ENCODE assay signal across 8 cellular contexts in the genomic region with DNA sequence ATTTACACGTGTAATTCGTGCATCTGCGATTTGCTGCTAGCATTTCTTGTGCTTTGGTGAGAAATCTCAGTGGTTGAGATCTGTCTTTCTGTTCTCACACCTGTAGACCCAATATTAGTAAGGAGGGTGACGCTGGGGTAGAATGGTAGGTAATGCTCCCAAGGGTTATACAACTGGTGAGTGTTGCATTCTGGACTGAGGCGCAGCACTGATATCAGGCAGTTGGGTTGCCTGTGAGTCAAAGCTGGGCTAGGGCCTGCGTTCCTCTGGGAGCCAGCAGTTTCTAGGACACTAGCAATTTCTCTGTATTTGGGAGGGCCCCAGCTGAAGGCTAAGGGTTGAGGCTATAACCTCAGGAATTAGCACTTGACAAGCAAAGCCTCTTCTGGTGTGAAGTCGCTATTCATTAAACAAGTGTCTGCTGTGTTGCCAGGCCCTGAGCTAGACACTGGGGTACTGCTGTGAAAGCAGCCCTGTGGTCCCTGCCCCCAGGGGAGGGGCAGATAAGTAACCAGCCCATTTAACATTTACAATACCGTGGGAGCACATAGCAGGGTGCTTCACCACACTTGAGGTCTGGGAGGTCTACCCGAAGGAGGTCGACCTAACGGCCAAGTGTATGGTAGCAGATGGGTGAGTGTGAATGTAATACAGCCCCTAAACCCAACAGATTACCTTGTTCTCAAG. TPM values are rescaled to one million over a fixed set of nuclear protein-coding genes. Genes with fewer than 3 reads are reported as not detected.
DNase-seq lines count a peak whose midpoint lies in the region; ATAC-seq, FAIRE-seq and TF ChIP-seq lines count a peak whose summit lies in the region.

No MANE protein-coding gene starts in this region.

- ATAC-seq in GM18858 (IDR thresholded peaks at IDR 0.05; ENCODE audit: unreplicated experiment) (peak; percentile 70), HG02610 (IDR thresholded peaks at IDR 0.05; ENCODE audit: unreplicated experiment) (peak; percentile 79)
- ATAC-seq in activated CD8-positive, alpha-beta T cell treated with anti-CD3 and anti-CD28 coated beads, Interleukin-2, amount 10 ng/mL, durations not matched to agents 7 days and 5 days, result no peak
- no peak for ATAC-seq in naive thymus-derived CD4-positive, alpha-beta T cell

- H3K36me3 ChIP-seq in naive thymus-derived CD4-positive, alpha-beta T cell (ENCODE audit: control insufficient read depth in 2 of 3, insufficient read depth in 3 of 3, low read length in 3 of 3), result no peaks in the 10 kb centered on the region

- DNase-seq in activated CD8-positive, alpha-beta T cell treated with anti-CD3 and anti-CD28 coated beads, Interleukin-2, amount 10 ng/mL, durations not matched to agents 7 days and 5 days, result no peak
- DNase-seq in naive thymus-derived CD4-positive, alpha-beta T cell, result no peak
- no peak for DNase-seq in NCI-H2081 treated with DMSO at 0.1 percent for 48 hours (lab: John Stamatoyannopoulos, UW)
- DNase-seq in kidney glomerular epithelial cell (lab: John Stamatoyannopoulos, UW), result no peak
- no peak for DNase-seq in osteocyte (ENCODE audit: extremely low spot score, unreplicated experiment)
- DNase-seq in frontal cortex (ENCODE audit: low spot score in 2 of 2), result no peak

- CTCF ChIA-PET in activated CD8-positive, alpha-beta T cell treated with anti-CD3 and anti-CD28 coated beads, Interleukin-2, amount 10 ng/mL, durations not matched to agents 7 days and 5 days (lab: Charles Lee), result interaction anchor here (1.3 kb wide), 1 partner anchor 14 kb away, joined by 3 read pairs; no protein-coding TSS in a partner anchor
- CTCF ChIA-PET in naive thymus-derived CD4-positive, alpha-beta T cell (lab: Charles Lee), result no interaction called here

- H3K4me1 Mint-ChIP-seq in activated CD8-positive, alpha-beta T cell treated with anti-CD3 and anti-CD28 coated beads, Interleukin-2, amount 10 ng/mL, durations not matched to agents 7 days and 5 days (ENCODE audit: low read depth), result peaks cover 74% of the 10 kb centered on the region
- H3K4me1 Mint-ChIP-seq in naive thymus-derived CD4-positive, alpha-beta T cell, result peaks cover 66 to 97% (median 89%) of the 10 kb centered on the region in 7 donors
- peaks cover 64% of the 10 kb centered on the region for H3K4me1 Mint-ChIP-seq in osteocyte (ENCODE audit: unreplicated experiment)

- TF ChIP-seq CTCF in osteocyte (IDR thresholded peaks at IDR 0.05), result no peak

- peaks cover 31 to 73% of the 10 kb centered on the region in 2 donors for H3K4me1 ChIP-seq in naive thymus-derived CD4-positive, alpha-beta T cell (ENCODE audit: control insufficient read depth in 2 of 2, insufficient read depth in 2 of 2, low read length in 2 of 2)

- no peaks in the 10 kb centered on the region for H3K27me3 ChIP-seq in naive thymus-derived CD4-positive, alpha-beta T cell (ENCODE audit: control insufficient read depth in 2 of 2, insufficient read depth in 2 of 2, low read length in 2 of 2)

- peak overlapping the region; percentile 26 for H3K27ac Mint-ChIP-seq in activated CD8-positive, alpha-beta T cell treated with anti-CD3 and anti-CD28 coated beads, Interleukin-2, amount 10 ng/mL, durations not matched to agents 7 days and 5 days
- H3K27ac Mint-ChIP-seq in naive thymus-derived CD4-positive, alpha-beta T cell, result peak overlapping the region in 8 of 9 donors; percentile 37 to 88 (median 76)
- H3K27ac Mint-ChIP-seq in osteocyte (ENCODE audit: unreplicated experiment), result no peak overlapping the region

- H3K4me3 Mint-ChIP-seq in activated CD8-positive, alpha-beta T cell treated with anti-CD3 and anti-CD28 coated beads, Interleukin-2, amount 10 ng/mL, durations not matched to agents 7 days and 5 days, result no peak overlapping the region
- peak overlapping the region in 4 of 10 donors; percentile 38 to 45 (median 42) for H3K4me3 Mint-ChIP-seq in naive thymus-derived CD4-positive, alpha-beta T cell
- no peak overlapping the region for H3K4me3 Mint-ChIP-seq in osteocyte (ENCODE audit: unreplicated experiment)

- intact Hi-C loops in naive thymus-derived CD4-positive, alpha-beta T cell (cut with micrococcal nuclease), result loop anchor here (2.0 kb wide), 2 partner anchors 15 to 17 kb away; no protein-coding TSS in a partner anchor

- peak overlapping the region; percentile 49 for H3K27ac ChIP-seq in naive thymus-derived CD4-positive, alpha-beta T cell (ENCODE audit: low read depth, low read length)

- H3K36me3 Mint-ChIP-seq in activated CD8-positive, alpha-beta T cell treated with anti-CD3 and anti-CD28 coated beads, Interleukin-2, amount 10 ng/mL, durations not matched to agents 7 days and 5 days (ENCODE audit: low read depth), result peaks cover 17% of the 10 kb centered on the region
- peaks cover 0 to 3% (median 0%) of the 10 kb centered on the region in 5 donors for H3K36me3 Mint-ChIP-seq in naive thymus-derived CD4-positive, alpha-beta T cell
- no peaks in the 10 kb centered on the region for H3K36me3 Mint-ChIP-seq in osteocyte (ENCODE audit: unreplicated experiment)

- no peaks in the 10 kb centered on the region for H3K27me3 Mint-ChIP-seq in activated CD8-positive, alpha-beta T cell treated with anti-CD3 and anti-CD28 coated beads, Interleukin-2, amount 10 ng/mL, durations not matched to agents 7 days and 5 days (ENCODE audit: low read depth)
- H3K27me3 Mint-ChIP-seq in naive thymus-derived CD4-positive, alpha-beta T cell, result no peaks in the 10 kb centered on the region
- no peaks in the 10 kb centered on the region for H3K27me3 Mint-ChIP-seq in osteocyte (ENCODE audit: unreplicated experiment)

- H3K9me3 Mint-ChIP-seq in activated CD8-positive, alpha-beta T cell treated with anti-CD3 and anti-CD28 coated beads, Interleukin-2, amount 10 ng/mL, durations not matched to agents 7 days and 5 days (ENCODE audit: insufficient read depth), result no peaks in the 10 kb centered on the region
- H3K9me3 Mint-ChIP-seq in naive thymus-derived CD4-positive, alpha-beta T cell, result no peaks in the 10 kb centered on the region
- no peaks in the 10 kb centered on the region for H3K9me3 Mint-ChIP-seq in osteocyte (ENCODE audit: unreplicated experiment)

- POLR2A ChIA-PET in activated CD8-positive, alpha-beta T cell treated with anti-CD3 and anti-CD28 coated beads, Interleukin-2, amount 10 ng/mL, durations not matched to agents 7 days and 5 days (lab: Charles Lee), result interaction anchor here (1.1 kb wide), 1 partner anchor 15 kb away, joined by 3 read pairs; no protein-coding TSS in a partner anchor
- POLR2A ChIA-PET in naive thymus-derived CD4-positive, alpha-beta T cell (lab: Charles Lee), result no interaction called here

- no peak for FAIRE-seq in frontal cortex (lab: Jason Lieb, UNC)

- H3K9me3 ChIP-seq in naive thymus-derived CD4-positive, alpha-beta T cell (ENCODE audit: control insufficient read depth in 2 of 3, low read length in 3 of 3), result no peaks in the 10 kb centered on the region

- H3K4me3 ChIP-seq in naive thymus-derived CD4-positive, alpha-beta T cell (ENCODE audit: low read length), result no peak overlapping the region

RNA-seq across cellular contexts. Expression of a gene that starts 28.7 kb away (rescaled TPM):
- total RNA-seq in activated CD8-positive, alpha-beta T cell treated with anti-CD3 and anti-CD28 coated beads, Interleukin-2, amount 10 ng/mL, durations not matched to agents 7 days and 5 days, result 100 to 1,000 TPM; 201 to 208 TPM
- total RNA-seq in naive thymus-derived CD4-positive, alpha-beta T cell, result 100 to 1,000 TPM; 127 to 217 (median 176) TPM
- 10 to 100 TPM; 12.2 to 28.0 TPM for polyA plus RNA-seq in naive thymus-derived CD4-positive, alpha-beta T cell
- total RNA-seq in osteocyte (247 TPM in 2 replicates), frontal cortex (30.6 TPM)

Comparison
In these comparisons a context has a peak if more than half of its experiments do, and no peak if none do; other contexts are left out.
1. ATAC-seq: peak in GM18858 (single experiment) and HG02610 (single experiment); none in activated CD8-positive, alpha-beta T cell treated with anti-CD3 and anti-CD28 coated beads, Interleukin-2, amount 10 ng/mL, durations not matched to agents 7 days and 5 days (single experiment) and naive thymus-derived CD4-positive, alpha-beta T cell (single experiment).